In genomic region chr2:211900518-211900917, GRCh38 we compare ENCODE assay signal across 17 cellular contexts.
"Had no signal": no experiment of that assay in that cellular context is flagged by ENCODE, and none has a peak within 500 bp of the region (broad histone marks: within the 10 kb centered on the region; RNA-seq: fewer than 3 reads in every experiment).

No MANE protein-coding gene starts in this region.

- H3K4me1 Mint-ChIP-seq: activated CD4-positive, alpha-beta T cell treated with anti-CD3 and anti-CD28 coated beads for 36 hours; stimulated activated memory B cell treated with anti-CD40 and anti-IgM and Interleukin-4, amounts not matched to agents 10 μg/mL and 1 μg/mL and 100 μg/mL, for 72 hours had no signal

- H3K9me3 Mint-ChIP-seq: activated T-helper 1 cell treated with anti-CD3 and anti-CD28 coated beads, Interleukin-12 subunit alpha, Interleukin-12 subunit beta, Interleukin-2, Interleukin-4 antibody, amounts not matched to agents 30 ng/mL and 10 ng/mL and 1 ng/mL, durations not matched to agents 14 hours and 24 hours and 36 hours; neural progenitor cell; stimulated activated memory B cell treated with anti-CD40 and anti-IgM and Interleukin-4, amounts not matched to agents 10 μg/mL and 1 μg/mL and 100 μg/mL, for 72 hours; T-helper 2 cell treated with Interferon-gamma antibody and Interleukin-4, amounts not matched to agents 5 μg/mL and 100 μg/mL, for 36 hours had no signal

- H3K27me3 Mint-ChIP-seq: activated CD4-positive, alpha-beta T cell treated with anti-CD3 and anti-CD28 coated beads for 36 hours; progenitor cell of endocrine pancreas; stimulated activated memory B cell treated with anti-CD40 and anti-IgM and Interleukin-4, amounts not matched to agents 10 μg/mL and 1 μg/mL and 100 μg/mL, for 72 hours had no signal

- H3K27ac ChIP-seq: neural progenitor cell, right lobe of liver, spleen had no signal

- DNase-seq: activated CD4-positive, alpha-beta T cell treated with anti-CD3 and anti-CD28 coated beads for 36 hours; activated CD4-positive, alpha-beta T cell treated with anti-CD3 and anti-CD28 coated beads, Interleukin-2, amount 50 U/mL, for 48 hours; activated gamma-delta T cell treated with Interleukin-2 at 50 U/mL for 16 hours; activated T-cell treated with anti-CD3 and anti-CD28 coated beads for 4 hours; erythroblast; hypothalamus; islet precursor cell; left colon; right lobe of liver; spleen; stimulated activated CD4-positive, alpha-beta T cell treated with anti-CD3 and anti-CD28 coated beads, Interleukin-4, amount 100 ng/mL, for 4 hours had no signal

- H3K36me3 ChIP-seq: neural progenitor cell, right lobe of liver, spleen had no signal

- H3K4me3 Mint-ChIP-seq: activated CD4-positive, alpha-beta T cell treated with anti-CD3 and anti-CD28 coated beads for 36 hours; activated T-helper 1 cell treated with anti-CD3 and anti-CD28 coated beads, Interleukin-12 subunit alpha, Interleukin-12 subunit beta, Interleukin-2, Interleukin-4 antibody, amounts not matched to agents 30 ng/mL and 10 ng/mL and 1 ng/mL, durations not matched to agents 14 hours and 24 hours and 36 hours; neural progenitor cell; stimulated activated memory B cell treated with anti-CD40 and anti-IgM and Interleukin-4, amounts not matched to agents 10 μg/mL and 1 μg/mL and 100 μg/mL, for 72 hours; T-helper 2 cell treated with Interferon-gamma antibody and Interleukin-4, amounts not matched to agents 5 μg/mL and 100 μg/mL, for 36 hours had no signal

- H2AFZ ChIP-seq: neural progenitor cell had no signal

- H3K27me3 ChIP-seq: neural progenitor cell, right lobe of liver, spleen had no signal

- H3K4me1 ChIP-seq: neural progenitor cell, right lobe of liver, spleen had no signal

- H3K9me3 ChIP-seq: right lobe of liver, spleen had no signal

- H3K36me3 Mint-ChIP-seq: activated naive CD4-positive, alpha-beta T cell treated with anti-CD3 and anti-CD28 coated beads, Interleukin-2, amount 50 U/mL, for 72 hours; stimulated activated memory B cell treated with anti-CD40 and anti-IgM and Interleukin-4, amounts not matched to agents 10 μg/mL and 1 μg/mL and 100 μg/mL, for 72 hours had no signal

- ATAC-seq: activated CD4-positive, alpha-beta T cell treated with anti-CD3 and anti-CD28 coated beads for 36 hours; activated naive CD4-positive, alpha-beta T cell treated with anti-CD3 and anti-CD28 coated beads, Interleukin-2, amount 50 U/mL, for 72 hours; left colon; right lobe of liver; stimulated activated memory B cell treated with anti-CD40 and anti-IgM and Interleukin-4, amounts not matched to agents 10 μg/mL and 1 μg/mL and 100 μg/mL, for 72 hours had no signal

- H3K4me3 ChIP-seq: neural progenitor cell, right lobe of liver, spleen had no signal

- H3K27ac Mint-ChIP-seq: activated CD4-positive, alpha-beta T cell treated with anti-CD3 and anti-CD28 coated beads for 36 hours; activated naive CD4-positive, alpha-beta T cell treated with anti-CD3 and anti-CD28 coated beads, Interleukin-2, amount 50 U/mL, for 72 hours; activated T-helper 1 cell treated with anti-CD3 and anti-CD28 coated beads, Interleukin-12 subunit alpha, Interleukin-12 subunit beta, Interleukin-2, Interleukin-4 antibody, amounts not matched to agents 30 ng/mL and 10 ng/mL and 1 ng/mL, durations not matched to agents 14 hours and 24 hours and 36 hours; neural progenitor cell; progenitor cell of endocrine pancreas; stimulated activated memory B cell treated with anti-CD40 and anti-IgM and Interleukin-4, amounts not matched to agents 10 μg/mL and 1 μg/mL and 100 μg/mL, for 72 hours; T-helper 2 cell treated with Interferon-gamma antibody and Interleukin-4, amounts not matched to agents 5 μg/mL and 100 μg/mL, for 36 hours had no signal
